ENCODE assay signal across 10 cellular contexts in genomic region chr5:159206368-159206767, GRCh38. TPM values are rescaled to one million over a fixed set of nuclear protein-coding genes. Genes with fewer than 3 reads are reported as not detected.
DNase-seq lines count a peak whose midpoint lies in the region; ATAC-seq, FAIRE-seq and TF ChIP-seq lines count a peak whose summit lies in the region.
"Had no signal": no experiment of that assay in that cellular context is flagged by ENCODE, and none has a peak within 500 bp of the region (broad histone marks: within the 10 kb centered on the region; RNA-seq: fewer than 3 reads in every experiment).

No MANE protein-coding gene starts in this region.

- TF ChIP-seq CTCF in DND-41 (IDR thresholded peaks at IDR 0.05; ENCODE audit: borderline replicate concordance, extremely low read depth, low read length, poor library complexity, severe bottlenecking), result no peak
- TF ChIP-seq CTCF in PC-3 (conservative IDR thresholded peaks at IDR 0.05; ENCODE audit: low read depth, low read length), result no peak
- TF ChIP-seq CTCF in osteoblast (IDR thresholded peaks at IDR 0.05; ENCODE audit: extremely low read depth, low read depth, low read length), result no peak

- FAIRE-seq in GM19239 (lab: Jason Lieb, UNC), result no peak

- POLR2A ChIA-PET in PC-3 (lab: Charles Lee; ENCODE audit: unreplicated experiment), result no interaction called here

- H3K79me2 ChIP-seq in DND-41 (ENCODE audit: insufficient read depth, low read length), result peaks cover 84% of the 10 kb centered on the region
- H3K79me2 ChIP-seq in PC-3 (ENCODE audit: low read length), result peaks cover 73% of the 10 kb centered on the region
- H3K79me2 ChIP-seq in osteoblast (ENCODE audit: insufficient read depth, low read length), result peaks cover 80% of the 10 kb centered on the region

- no peaks in the 10 kb centered on the region for H3K9me2 ChIP-seq in PC-3 (replicated peaks; ENCODE audit: low read length)

- H3F3A ChIP-seq in PC-3 (ENCODE audit: low read length, unreplicated experiment), result no peaks in the 10 kb centered on the region

- H4K20me1 ChIP-seq in DND-41 (ENCODE audit: insufficient read depth, low read length), result peaks cover 53% of the 10 kb centered on the region; the same call in 1 of the 2 replicates
- H4K20me1 ChIP-seq in PC-3 (ENCODE audit: low read length), result peaks cover 21% of the 10 kb centered on the region
- H4K20me1 ChIP-seq in osteoblast (ENCODE audit: insufficient read depth, low read length), result peaks cover 15% of the 10 kb centered on the region

- DNase-seq in DND-41 (no peak), PC-3 (peak; percentile 12), osteoblast (ENCODE audit: insufficient read length, low spot score, missing footprints) (no peak), GM19239 (ENCODE audit: insufficient read length, low spot score) (no peak), KBM-7 (no peak), NCI-H2196 (lab: John Stamatoyannopoulos, UW; ENCODE audit: unreplicated experiment) (no peak)
- no peak for DNase-seq in effector memory CD4-positive, alpha-beta T cell
- DNase-seq: activated gamma-delta T cell, NCI-H1930 had no signal

- H3K27ac ChIP-seq in DND-41 (ENCODE audit: low read length) (peak overlapping the region; percentile 94), PC-3 (ENCODE audit: low read length) (peak overlapping the region; percentile 93), osteoblast (ENCODE audit: low read depth, low read length) (peak overlapping the region; percentile 88)
- peak overlapping the region; percentile 89 for H3K27ac ChIP-seq in effector memory CD4-positive, alpha-beta T cell (ENCODE audit: insufficient read depth, low read length, poor library complexity, severe bottlenecking)

- H2AFZ ChIP-seq in DND-41 (ENCODE audit: low read depth, low read length) (no peak overlapping the region), PC-3 (ENCODE audit: low read length) (no peak overlapping the region), osteoblast (ENCODE audit: low read length) (no peak overlapping the region)

- in situ Hi-C loops in KBM-7 (cut with MboI; ENCODE audit: low pct_unique_long_range_greater_than_20kb, low sequenced_read_pairs), result no loop called here

- intact Hi-C loops in PC-3 (cut with micrococcal nuclease), result loop anchor here (2.0 kb wide), 1 partner anchor 50 kb away; no protein-coding TSS in a partner anchor

- H3K4me2 ChIP-seq in DND-41 (ENCODE audit: insufficient read depth, low read length), result peak overlapping the region; percentile 93
- H3K4me2 ChIP-seq in PC-3 (ENCODE audit: low read length), result peak overlapping the region; percentile 80
- peak overlapping the region; percentile 93 for H3K4me2 ChIP-seq in osteoblast (ENCODE audit: insufficient read depth, low read length)

- ATAC-seq in DND-41 (ENCODE audit: insufficient read depth, low read depth) (no peak), PC-3 (no peak), GM21737 (IDR thresholded peaks at IDR 0.05; ENCODE audit: unreplicated experiment) (no peak)

- CTCF ChIA-PET in PC-3 (lab: Charles Lee), result no interaction called here

- peaks cover 50% of the 10 kb centered on the region for H3K4me1 ChIP-seq in DND-41 (ENCODE audit: insufficient read depth, low read length)
- peaks cover 32% of the 10 kb centered on the region for H3K4me1 ChIP-seq in PC-3 (ENCODE audit: insufficient read depth, low read length)
- H3K4me1 ChIP-seq in effector memory CD4-positive, alpha-beta T cell (ENCODE audit: control insufficient read depth, insufficient read depth, low read length, poor library complexity, severe bottlenecking), result peaks cover 23% of the 10 kb centered on the region
- peaks cover 30% of the 10 kb centered on the region for H3K4me1 ChIP-seq in osteoblast (ENCODE audit: insufficient read depth, low read length)

- no peaks in the 10 kb centered on the region for H3K9me3 ChIP-seq in DND-41 (ENCODE audit: insufficient read depth, low read length, severe bottlenecking)
- no peaks in the 10 kb centered on the region for H3K9me3 ChIP-seq in PC-3 (ENCODE audit: low read length)
- no peaks in the 10 kb centered on the region for H3K9me3 ChIP-seq in effector memory CD4-positive, alpha-beta T cell (ENCODE audit: control insufficient read depth, low read length)
- H3K9me3 ChIP-seq in osteoblast (ENCODE audit: low read depth, low read length), result no peaks in the 10 kb centered on the region

- H3K4me3 ChIP-seq in DND-41 (ENCODE audit: low read depth in 1 of 2, low read length in 2 of 2) (peak overlapping the region; percentile 79 to 92; a peak in 3 of 4 replicates), PC-3 (ENCODE audit: low read length) (peak overlapping the region; percentile 95), osteoblast (ENCODE audit: insufficient read depth, low read length) (peak overlapping the region; percentile 90)
- peak overlapping the region; percentile 82 for H3K4me3 ChIP-seq in effector memory CD4-positive, alpha-beta T cell (ENCODE audit: insufficient read depth, low read depth, low read length, poor library complexity, severe bottlenecking)

- H3K9ac ChIP-seq in DND-41 (ENCODE audit: low read depth, low read length) (peak overlapping the region; percentile 87), PC-3 (ENCODE audit: low read length) (peak overlapping the region; percentile 95)

- H3K27me3 ChIP-seq in DND-41 (ENCODE audit: insufficient read depth, low read length, poor library complexity), result no peaks in the 10 kb centered on the region
- no peaks in the 10 kb centered on the region for H3K27me3 ChIP-seq in PC-3 (ENCODE audit: low read length)
- H3K27me3 ChIP-seq in effector memory CD4-positive, alpha-beta T cell (replicated peaks; ENCODE audit: control insufficient read depth, insufficient read depth, low read length, poor library complexity, severe bottlenecking), result no peaks in the 10 kb centered on the region
- no peaks in the 10 kb centered on the region for H3K27me3 ChIP-seq in osteoblast (ENCODE audit: insufficient read depth, low read length)

- peaks cover 17% of the 10 kb centered on the region for H3K36me3 ChIP-seq in DND-41 (ENCODE audit: insufficient read depth, low read length)
- peaks cover 5% of the 10 kb centered on the region; the same call in 1 of the 2 replicates for H3K36me3 ChIP-seq in PC-3 (ENCODE audit: low read depth, low read length)
- H3K36me3 ChIP-seq in effector memory CD4-positive, alpha-beta T cell (ENCODE audit: control insufficient read depth, insufficient read depth, low read length), result no peaks in the 10 kb centered on the region
- H3K36me3 ChIP-seq in osteoblast (ENCODE audit: insufficient read depth, low read length), result peaks cover 5% of the 10 kb centered on the region

- BruUV-seq in PC-3 (replicated peaks; lab: Mats Ljungman, UMichigan), result no TSS peak

RNA-seq across cellular contexts. Expression of gene RNF145, which starts 3.0 kb away (rescaled TPM):
- total RNA-seq in PC-3 (2014; rRNA removed) (13.7 and 21.8 TPM in 2 replicates), osteoblast (37.7 and 38.4 TPM in 2 replicates)

RNA-seq across cellular contexts. Expression of gene UBLCP1, which starts 56.7 kb away (rescaled TPM):
- total RNA-seq in PC-3 (2014; rRNA removed) (8.9 and 9.5 TPM in 2 replicates), osteoblast (36.9 and 37.1 TPM in 2 replicates)
